ENCODE assay signal across 1 cellular context in the genomic region with DNA sequence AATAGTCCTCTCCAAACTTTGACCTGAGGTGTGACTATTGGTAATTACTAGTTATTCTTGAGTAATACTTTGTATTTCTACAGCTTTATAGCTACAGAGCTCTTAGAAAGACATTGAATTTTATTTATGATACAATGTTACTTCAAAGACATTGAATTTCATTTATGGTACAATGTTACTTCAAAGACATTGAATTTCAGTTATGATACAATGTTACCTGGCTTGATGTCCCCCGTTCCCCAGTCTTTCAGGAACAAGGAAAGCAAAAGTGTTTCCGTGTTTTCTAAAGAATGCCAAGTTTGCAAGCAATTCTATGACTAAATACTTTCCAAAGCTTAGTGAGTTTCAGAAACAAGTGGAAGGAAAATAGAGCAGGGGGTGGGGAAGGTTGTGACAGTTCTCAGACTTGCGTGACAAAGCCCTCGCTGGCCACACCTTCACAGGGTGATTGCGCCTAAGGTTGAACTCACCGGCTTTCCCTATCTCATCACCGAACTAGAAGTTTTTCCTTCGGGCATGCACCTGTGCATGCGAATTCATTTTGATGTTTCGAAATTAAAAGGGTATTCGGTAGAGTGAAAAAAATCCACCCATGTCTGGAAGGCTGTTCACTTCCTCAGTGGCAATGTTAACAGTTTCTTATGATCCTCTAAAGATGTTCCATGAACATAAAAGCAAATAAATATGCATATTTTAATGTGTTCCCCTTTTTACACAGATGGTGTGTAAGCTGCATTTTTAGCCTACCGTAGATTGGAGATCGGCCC.
TF ChIP-seq lines count a peak whose summit lies in the region.

No MANE protein-coding gene starts in this region.

TF ChIP-seq in HepG2, 621 proteins besides CTCF, POLR2A, EP300 and RAD21:
- TF ChIP-seq IKZF1 (IDR thresholded peaks at IDR 0.05) (no peak), WIZ (CRISPR knock-in tag; IDR thresholded peaks at IDR 0.05) (0 out of 2 replicates have a peak, but pooled peaks have one; percentile 1), ZNF274 (CRISPR knock-in tag; IDR thresholded peaks at IDR 0.05) (no peak), ATF1 (CRISPR knock-in tag; IDR thresholded peaks at IDR 0.05) (no peak), SALL1 (CRISPR knock-in tag; IDR thresholded peaks at IDR 0.05) (no peak), ZNF264 (CRISPR knock-in tag; IDR thresholded peaks at IDR 0.05) (no peak), ARID4A (CRISPR knock-in tag; IDR thresholded peaks at IDR 0.05; ENCODE audit: borderline replicate concordance) (no peak), NFAT5 (CRISPR knock-in tag; IDR thresholded peaks at IDR 0.05) (no peak), NCOR1 (IDR thresholded peaks at IDR 0.05; ENCODE audit: borderline replicate concordance, low read length) (no peak), CHCHD3 (CRISPR knock-in tag; IDR thresholded peaks at IDR 0.05) (no peak), ZSCAN21 (CRISPR knock-in tag; IDR thresholded peaks at IDR 0.05; ENCODE audit: borderline replicate concordance) (no peak), ZNF33B (CRISPR knock-in tag; IDR thresholded peaks at IDR 0.05) (no peak), KDM5A (IDR thresholded peaks at IDR 0.05; ENCODE audit: borderline replicate concordance, low read length) (0 out of 2 replicates have a peak, but pooled peaks have one; percentile 7), FLYWCH1 (CRISPR knock-in tag; IDR thresholded peaks at IDR 0.05) (no peak; the same call in 1 of the 2 replicates), SRF (IDR thresholded peaks at IDR 0.05; ENCODE audit: low read depth, low read length) (no peak), ASH2L (IDR thresholded peaks at IDR 0.05; ENCODE audit: insufficient read length, low read depth, low read length) (no peak), NR2C2 (CRISPR knock-in tag; IDR thresholded peaks at IDR 0.05; ENCODE audit: borderline replicate concordance) (no peak), HNRNPK (IDR thresholded peaks at IDR 0.05; ENCODE audit: low read depth, low read length, poor library complexity, severe bottlenecking) (no peak), ATM (IDR thresholded peaks at IDR 0.05; ENCODE audit: borderline replicate concordance) (no peak), ZNF672 (CRISPR knock-in tag; IDR thresholded peaks at IDR 0.05) (no peak), EHMT2 (IDR thresholded peaks at IDR 0.05; ENCODE audit: borderline replicate concordance, low read depth, low read length) (0 out of 2 replicates have a peak, but pooled peaks have one; percentile 1), KLF16 (CRISPR knock-in tag; IDR thresholded peaks at IDR 0.05) (no peak), ZNF768 (CRISPR knock-in tag; IDR thresholded peaks at IDR 0.05) (no peak), TP53 (CRISPR knock-in tag; conservative IDR thresholded peaks at IDR 0.05) (no peak), ZSCAN22 (CRISPR knock-in tag; IDR thresholded peaks at IDR 0.05) (no peak), AKAP8 (CRISPR knock-in tag; IDR thresholded peaks at IDR 0.05) (no peak)
- TF ChIP-seq, protein P1, sequence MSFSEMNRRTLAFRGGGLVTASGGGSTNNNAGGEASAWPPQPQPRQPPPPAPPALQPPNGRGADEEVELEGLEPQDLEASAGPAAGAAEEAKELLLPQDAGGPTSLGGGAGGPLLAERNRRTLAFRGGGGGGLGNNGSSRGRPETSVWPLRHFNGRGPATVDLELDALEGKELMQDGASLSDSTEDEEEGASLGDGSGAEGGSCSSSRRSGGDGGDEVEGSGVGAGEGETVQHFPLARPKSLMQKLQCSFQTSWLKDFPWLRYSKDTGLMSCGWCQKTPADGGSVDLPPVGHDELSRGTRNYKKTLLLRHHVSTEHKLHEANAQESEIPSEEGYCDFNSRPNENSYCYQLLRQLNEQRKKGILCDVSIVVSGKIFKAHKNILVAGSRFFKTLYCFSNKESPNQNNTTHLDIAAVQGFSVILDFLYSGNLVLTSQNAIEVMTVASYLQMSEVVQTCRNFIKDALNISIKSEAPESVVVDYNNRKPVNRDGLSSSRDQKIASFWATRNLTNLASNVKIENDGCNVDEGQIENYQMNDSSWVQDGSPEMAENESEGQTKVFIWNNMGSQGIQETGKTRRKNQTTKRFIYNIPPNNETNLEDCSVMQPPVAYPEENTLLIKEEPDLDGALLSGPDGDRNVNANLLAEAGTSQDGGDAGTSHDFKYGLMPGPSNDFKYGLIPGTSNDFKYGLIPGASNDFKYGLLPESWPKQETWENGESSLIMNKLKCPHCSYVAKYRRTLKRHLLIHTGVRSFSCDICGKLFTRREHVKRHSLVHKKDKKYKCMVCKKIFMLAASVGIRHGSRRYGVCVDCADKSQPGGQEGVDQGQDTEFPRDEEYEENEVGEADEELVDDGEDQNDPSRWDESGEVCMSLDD (CRISPR knock-in tag; IDR thresholded peaks at IDR 0.05; ENCODE audit: borderline replicate concordance) = no peak
- TF ChIP-seq, protein P2, sequence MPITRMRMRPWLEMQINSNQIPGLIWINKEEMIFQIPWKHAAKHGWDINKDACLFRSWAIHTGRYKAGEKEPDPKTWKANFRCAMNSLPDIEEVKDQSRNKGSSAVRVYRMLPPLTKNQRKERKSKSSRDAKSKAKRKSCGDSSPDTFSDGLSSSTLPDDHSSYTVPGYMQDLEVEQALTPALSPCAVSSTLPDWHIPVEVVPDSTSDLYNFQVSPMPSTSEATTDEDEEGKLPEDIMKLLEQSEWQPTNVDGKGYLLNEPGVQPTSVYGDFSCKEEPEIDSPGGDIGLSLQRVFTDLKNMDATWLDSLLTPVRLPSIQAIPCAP (CRISPR knock-in tag; IDR thresholded peaks at IDR 0.05; ENCODE audit: low read depth) = no peak
- TF ChIP-seq, protein P3, sequence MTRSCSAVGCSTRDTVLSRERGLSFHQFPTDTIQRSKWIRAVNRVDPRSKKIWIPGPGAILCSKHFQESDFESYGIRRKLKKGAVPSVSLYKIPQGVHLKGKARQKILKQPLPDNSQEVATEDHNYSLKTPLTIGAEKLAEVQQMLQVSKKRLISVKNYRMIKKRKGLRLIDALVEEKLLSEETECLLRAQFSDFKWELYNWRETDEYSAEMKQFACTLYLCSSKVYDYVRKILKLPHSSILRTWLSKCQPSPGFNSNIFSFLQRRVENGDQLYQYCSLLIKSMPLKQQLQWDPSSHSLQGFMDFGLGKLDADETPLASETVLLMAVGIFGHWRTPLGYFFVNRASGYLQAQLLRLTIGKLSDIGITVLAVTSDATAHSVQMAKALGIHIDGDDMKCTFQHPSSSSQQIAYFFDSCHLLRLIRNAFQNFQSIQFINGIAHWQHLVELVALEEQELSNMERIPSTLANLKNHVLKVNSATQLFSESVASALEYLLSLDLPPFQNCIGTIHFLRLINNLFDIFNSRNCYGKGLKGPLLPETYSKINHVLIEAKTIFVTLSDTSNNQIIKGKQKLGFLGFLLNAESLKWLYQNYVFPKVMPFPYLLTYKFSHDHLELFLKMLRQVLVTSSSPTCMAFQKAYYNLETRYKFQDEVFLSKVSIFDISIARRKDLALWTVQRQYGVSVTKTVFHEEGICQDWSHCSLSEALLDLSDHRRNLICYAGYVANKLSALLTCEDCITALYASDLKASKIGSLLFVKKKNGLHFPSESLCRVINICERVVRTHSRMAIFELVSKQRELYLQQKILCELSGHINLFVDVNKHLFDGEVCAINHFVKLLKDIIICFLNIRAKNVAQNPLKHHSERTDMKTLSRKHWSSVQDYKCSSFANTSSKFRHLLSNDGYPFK (CRISPR knock-in tag; IDR thresholded peaks at IDR 0.05; ENCODE audit: borderline replicate concordance) = no peak
- TF ChIP-seq, protein P4, sequence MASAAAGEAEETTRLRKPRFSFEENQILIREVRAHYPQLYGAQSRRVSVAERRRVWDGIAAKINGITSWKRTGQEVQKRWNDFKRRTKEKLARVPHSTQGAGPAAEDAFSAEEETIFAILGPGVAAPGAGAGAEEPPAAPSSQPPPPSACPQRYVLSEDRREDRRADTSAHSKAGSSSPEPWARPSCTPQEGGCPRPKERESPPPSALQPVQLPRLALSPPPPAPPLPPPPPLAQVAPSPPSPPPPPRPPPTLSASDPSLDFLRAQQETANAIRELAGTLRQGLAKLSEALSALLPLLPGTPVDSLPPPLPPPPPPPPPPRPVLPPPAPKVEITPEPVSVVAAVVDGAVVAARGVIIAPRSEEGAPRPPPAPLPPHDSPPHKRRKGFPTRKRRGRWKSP (CRISPR knock-in tag; IDR thresholded peaks at IDR 0.05) = peak; percentile 4; the same call in 1 of the 2 replicates
